In the genomic region with DNA sequence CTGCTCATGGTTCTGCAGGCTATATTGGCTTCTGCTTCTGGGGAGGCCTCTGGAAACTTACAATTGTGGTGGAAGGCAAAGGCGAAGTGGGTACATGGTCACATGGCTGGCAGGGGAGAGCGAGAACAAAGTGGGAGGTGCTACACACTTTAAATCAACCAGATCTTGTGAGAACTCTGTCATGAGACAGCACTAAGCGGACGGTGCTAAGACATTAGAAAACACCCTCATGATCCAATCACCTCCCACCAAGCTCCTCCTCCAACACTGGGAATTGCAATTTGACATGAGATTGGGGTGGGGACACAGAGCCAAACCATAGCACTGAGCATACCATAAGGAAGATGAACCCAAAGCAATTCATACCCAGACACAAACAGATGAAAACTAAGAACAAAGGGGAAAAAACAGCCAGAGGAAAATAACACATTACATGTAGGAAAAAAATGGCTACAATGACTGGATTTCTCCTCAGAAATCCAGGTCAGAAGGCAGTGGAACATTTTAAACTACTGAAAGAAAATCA, we compare ENCODE assay signal across 28 cellular contexts.
"Had no signal": no experiment of that assay in that cellular context is flagged by ENCODE, and none has a peak within 500 bp of the region (broad histone marks: within the 10 kb centered on the region; RNA-seq: fewer than 3 reads in every experiment).

No MANE protein-coding gene starts in this region.

- H3K4me1 ChIP-seq: SJCRH30 had no signal

- H3K27ac ChIP-seq: adrenal gland, body of pancreas, breast epithelium, SJCRH30 had no signal

- ATAC-seq: activated CD4-positive, alpha-beta T cell treated with anti-CD3 and anti-CD28 coated beads for 36 hours; activated CD4-positive, CD25-positive, alpha-beta regulatory T cell treated with anti-CD3 and anti-CD28 coated beads, Interleukin-2, amount 50 U/mL, for 24 hours; activated naive CD4-positive, alpha-beta T cell treated with anti-CD3 and anti-CD28 coated beads, Interleukin-2, amount 50 U/mL, for 72 hours; activated T-cell treated with anti-CD3 and anti-CD28 coated beads, Interleukin-2, amount 50 U/mL, for 72 hours; activated T-helper 17 cell treated with anti-CD3 and anti-CD28 coated beads, Interleukin-2, amount 50 U/mL, for 72 hours; body of pancreas; Panc1 had no signal

- H3K4me2 ChIP-seq: SK-N-SH had no signal

- H3K4me3 ChIP-seq: adrenal gland, body of pancreas, breast epithelium, SJCRH30 had no signal

- H3K4me3 Mint-ChIP-seq: activated CD4-positive, alpha-beta memory T cell treated with anti-CD3 and anti-CD28 coated beads, Interleukin-2, amount 10 ng/mL, durations not matched to agents 7 days and 5 days; activated CD4-positive, alpha-beta T cell treated with anti-CD3 and anti-CD28 coated beads for 36 hours; activated T-cell treated with anti-CD3 and anti-CD28 coated beads, Interleukin-2, amount 50 U/mL, for 72 hours; activated T-helper 17 cell treated with anti-CD3 and anti-CD28 coated beads, Interleukin-2, amount 50 U/mL, for 72 hours; T-helper 1 cell treated with Interleukin-12 subunit alpha and Interleukin-12 subunit beta and Interleukin-4 antibody, amounts not matched to agents 30 μg/mL and 1 μg/mL, for 36 hours; T-helper 2 cell treated with Interferon-gamma antibody and Interleukin-4, amounts not matched to agents 5 μg/mL and 100 μg/mL, for 36 hours had no signal

- H3K9me3 ChIP-seq: body of pancreas, breast epithelium, SJCRH30 had no signal

- H3K9me2 ChIP-seq: SK-N-SH had no signal

- H3K27me3 ChIP-seq: body of pancreas, breast epithelium, SJCRH30 had no signal

- H3K36me3 ChIP-seq: adrenal gland, breast epithelium, SJCRH30 had no signal

- H3K4me1 Mint-ChIP-seq: activated T-helper 17 cell treated with anti-CD3 and anti-CD28 coated beads, Interleukin-2, amount 50 U/mL, for 72 hours had no signal

- H3K9me3 Mint-ChIP-seq: activated CD4-positive, alpha-beta memory T cell treated with anti-CD3 and anti-CD28 coated beads, Interleukin-2, amount 10 ng/mL, durations not matched to agents 7 days and 5 days; T-helper 2 cell treated with Interferon-gamma antibody and Interleukin-4, amounts not matched to agents 5 μg/mL and 100 μg/mL, for 36 hours had no signal

- H3K27ac Mint-ChIP-seq: activated CD4-positive, alpha-beta memory T cell treated with anti-CD3 and anti-CD28 coated beads, Interleukin-2, amount 10 ng/mL, durations not matched to agents 7 days and 5 days; activated CD4-positive, alpha-beta T cell treated with anti-CD3 and anti-CD28 coated beads for 36 hours; activated T-cell treated with anti-CD3 and anti-CD28 coated beads, Interleukin-2, amount 50 U/mL, for 72 hours; activated T-helper 17 cell treated with anti-CD3 and anti-CD28 coated beads, Interleukin-2, amount 50 U/mL, for 72 hours; T-helper 1 cell treated with Interleukin-12 subunit alpha and Interleukin-12 subunit beta and Interleukin-4 antibody, amounts not matched to agents 30 μg/mL and 1 μg/mL, for 36 hours; T-helper 2 cell treated with Interferon-gamma antibody and Interleukin-4, amounts not matched to agents 5 μg/mL and 100 μg/mL, for 36 hours had no signal

- DNase-seq: activated CD4-positive, alpha-beta memory T cell treated with anti-CD3 and anti-CD28 coated beads, Interleukin-2, amount 10 ng/mL, durations not matched to agents 7 days and 5 days; activated CD4-positive, alpha-beta T cell treated with anti-CD3 and anti-CD28 coated beads for 36 hours; activated CD8-positive, alpha-beta memory T cell treated with anti-CD3 and anti-CD28 coated beads for 24 hours; activated effector memory CD4-positive, alpha-beta T cell treated with anti-CD3 and anti-CD28 coated beads, Interleukin-2, amount 50 U/mL, for 16 hours; activated naive CD4-positive, alpha-beta T cell; activated T-cell treated with anti-CD3 and anti-CD28 coated beads, Interleukin-2, amount 50 U/mL, for 1 hour; activated T-cell treated with anti-CD3 and anti-CD28 coated beads, Interleukin-2, amount 50 U/mL, for 72 hours; adrenal gland; body of pancreas; caudate nucleus; cerebellar nuclear complex; Karpas-422; NCI-H1105; NCI-H1417 treated with DMSO at 0.1 percent for 48 hours; NCI-H1930; NCI-H2081 treated with DMSO at 0.1 percent for 48 hours; NCI-H226; NCI-H524 treated with DMSO at 0.1 percent for 48 hours; SHP77; SJCRH30; SK-N-SH had no signal
